In genomic region chr10:3933733-3934132, GRCh38 we compare ENCODE assay signal across 29 cellular contexts.
DNase-seq lines count a peak whose midpoint lies in the region; ATAC-seq and FAIRE-seq lines count a peak whose summit lies in the region.
"Had no signal": no experiment of that assay in that cellular context is flagged by ENCODE, and none has a peak within 500 bp of the region (broad histone marks: within the 10 kb centered on the region; RNA-seq: fewer than 3 reads in every experiment).

No MANE protein-coding gene starts in this region.

- H3K36me3 Mint-ChIP-seq in activated CD4-positive, alpha-beta T cell treated with anti-CD3 and anti-CD28 coated beads, Interleukin-2, amount 10 ng/mL, durations not matched to agents 24 days and 14 days (ENCODE audit: low read depth), result peaks cover 18% of the 10 kb centered on the region
- peaks cover 9% of the 10 kb centered on the region for H3K36me3 Mint-ChIP-seq in T-helper 17 cell (ENCODE audit: low read depth)
- H3K36me3 Mint-ChIP-seq in activated naive CD8-positive, alpha-beta T cell treated with anti-CD3 and anti-CD28 coated beads, Interleukin-2, amount 10 ng/mL, durations not matched to agents 7 days and 5 days, result peaks cover 39% of the 10 kb centered on the region
- H3K36me3 Mint-ChIP-seq: CD4-positive, CD25-positive, alpha-beta regulatory T cell; WTC11 had no signal

- no peak overlapping the region for H3K4me3 ChIP-seq in BLaER1
- H3K4me3 ChIP-seq: cardiac muscle cell, colonic mucosa, HAP-1, left ventricle myocardium inferior, right atrium auricular region, stomach, uterus had no signal

- peaks cover 66% of the 10 kb centered on the region for H3K4me1 Mint-ChIP-seq in activated CD4-positive, alpha-beta T cell treated with anti-CD3 and anti-CD28 coated beads, Interleukin-2, amount 10 ng/mL, durations not matched to agents 24 days and 14 days
- peaks cover 30% of the 10 kb centered on the region for H3K4me1 Mint-ChIP-seq in T-helper 17 cell
- H3K4me1 Mint-ChIP-seq in activated naive CD8-positive, alpha-beta T cell treated with anti-CD3 and anti-CD28 coated beads, Interleukin-2, amount 10 ng/mL, durations not matched to agents 7 days and 5 days, result peaks cover 55% of the 10 kb centered on the region

- no peaks in the 10 kb centered on the region for H4K20me1 ChIP-seq in BLaER1

- peak overlapping the region; percentile 16 for H3K4me3 Mint-ChIP-seq in activated CD4-positive, alpha-beta T cell treated with anti-CD3 and anti-CD28 coated beads, Interleukin-2, amount 10 ng/mL, durations not matched to agents 24 days and 14 days
- peak overlapping the region; percentile 93 for H3K4me3 Mint-ChIP-seq in T-helper 17 cell
- peak overlapping the region; percentile 2 for H3K4me3 Mint-ChIP-seq in activated naive CD8-positive, alpha-beta T cell treated with anti-CD3 and anti-CD28 coated beads, Interleukin-2, amount 10 ng/mL, durations not matched to agents 7 days and 5 days
- H3K4me3 Mint-ChIP-seq: WTC11 had no signal

- peaks cover 12% of the 10 kb centered on the region for H3K9me3 Mint-ChIP-seq in activated CD4-positive, alpha-beta T cell treated with anti-CD3 and anti-CD28 coated beads, Interleukin-2, amount 10 ng/mL, durations not matched to agents 24 days and 14 days
- peaks cover 4% of the 10 kb centered on the region for H3K9me3 Mint-ChIP-seq in activated naive CD8-positive, alpha-beta T cell treated with anti-CD3 and anti-CD28 coated beads, Interleukin-2, amount 10 ng/mL, durations not matched to agents 7 days and 5 days
- H3K9me3 Mint-ChIP-seq: CD4-positive, CD25-positive, alpha-beta regulatory T cell; WTC11 had no signal

- peak overlapping the region; percentile 77 for H3K4me2 ChIP-seq in BLaER1

- DNase-seq in activated CD4-positive, alpha-beta T cell treated with anti-CD3 and anti-CD28 coated beads, Interleukin-2, amount 10 ng/mL, durations not matched to agents 24 days and 14 days, result no peak
- DNase-seq in activated CD4-positive, alpha-beta T cell treated with anti-CD3 and anti-CD28 coated beads, Interleukin-2, amount 50 U/mL, for 4 hours, result no peak
- DNase-seq in T-helper 17 cell, result no peak
- DNase-seq in activated naive CD8-positive, alpha-beta T cell treated with anti-CD3 and anti-CD28 coated beads, Interleukin-2, amount 10 ng/mL, durations not matched to agents 7 days and 5 days, result no peak
- DNase-seq in frontal cortex (ENCODE audit: low spot score in 2 of 2), result no peak
- DNase-seq in DMS53 (lab: John Stamatoyannopoulos, UW), result no peak
- no peak for DNase-seq in hepatic stellate cell (ENCODE audit: low spot score)
- DNase-seq: colonic mucosa; DND-41; effector CD8-positive, alpha-beta T cell; GF-D8; islet precursor cell; left ventricle myocardium inferior; NCI-H1417; NCI-H2081; NCI-H226; NCI-H526 treated with DMSO at 0.1 percent for 48 hours; posterior cingulate gyrus; SHP77 treated with DMSO at 0.1 percent for 48 hours; stimulated activated CD4-positive, alpha-beta T cell treated with anti-CD3 and anti-CD28 coated beads, Interleukin-1b, Interleukin-23, amount 100 ng/mL, for 48 hours; stomach; uterus had no signal

- no peaks in the 10 kb centered on the region for H3K27me3 Mint-ChIP-seq in activated CD4-positive, alpha-beta T cell treated with anti-CD3 and anti-CD28 coated beads, Interleukin-2, amount 10 ng/mL, durations not matched to agents 24 days and 14 days
- H3K27me3 Mint-ChIP-seq in T-helper 17 cell, result no peaks in the 10 kb centered on the region
- no peaks in the 10 kb centered on the region for H3K27me3 Mint-ChIP-seq in activated naive CD8-positive, alpha-beta T cell treated with anti-CD3 and anti-CD28 coated beads, Interleukin-2, amount 10 ng/mL, durations not matched to agents 7 days and 5 days
- H3K27me3 Mint-ChIP-seq: CD4-positive, CD25-positive, alpha-beta regulatory T cell had no signal

- H3K9me3 ChIP-seq in BLaER1 (peaks cover 14% of the 10 kb centered on the region; the same call in 1 of the 2 replicates), T-helper 17 cell (ENCODE audit: control insufficient read depth, low read length, poor library complexity, severe bottlenecking) (no peaks in the 10 kb centered on the region)
- H3K9me3 ChIP-seq: colonic mucosa, HAP-1, left ventricle myocardium inferior, right atrium auricular region, stomach, uterus had no signal

- no peaks in the 10 kb centered on the region for H3K27me3 ChIP-seq in BLaER1
- H3K27me3 ChIP-seq: cardiac muscle cell, colonic mucosa, right atrium auricular region, stomach, uterus had no signal

- no peaks in the 10 kb centered on the region for H3K36me3 ChIP-seq in BLaER1
- H3K36me3 ChIP-seq: cardiac muscle cell, colonic mucosa, HAP-1, left ventricle myocardium inferior, right atrium auricular region, stomach, uterus had no signal

- intact Hi-C loops in activated CD4-positive, alpha-beta T cell treated with anti-CD3 and anti-CD28 coated beads, Interleukin-2, amount 10 ng/mL, durations not matched to agents 24 days and 14 days (cut with micrococcal nuclease), result loop anchor here (2.0 to 10.0 kb wide), 3 partner anchors 47 to 411 kb away; no protein-coding TSS in a partner anchor

- no peak overlapping the region for H3K27ac ChIP-seq in BLaER1
- H3K27ac ChIP-seq: cardiac muscle cell, colonic mucosa had no signal

- H3K4me1 ChIP-seq in BLaER1, result peaks cover 26% of the 10 kb centered on the region
- H3K4me1 ChIP-seq: colonic mucosa, HAP-1 had no signal

- no peak for ATAC-seq in T-helper 17 cell
- no peak for ATAC-seq in activated naive CD8-positive, alpha-beta T cell treated with anti-CD3 and anti-CD28 coated beads, Interleukin-2, amount 10 ng/mL, durations not matched to agents 7 days and 5 days (ENCODE audit: low read depth)
- ATAC-seq: WTC11 had no signal

- H3K9ac ChIP-seq in BLaER1, result no peak overlapping the region

- FAIRE-seq in frontal cortex (lab: Jason Lieb, UNC), result no peak
- FAIRE-seq: astrocyte had no signal

- H3K27ac Mint-ChIP-seq in activated CD4-positive, alpha-beta T cell treated with anti-CD3 and anti-CD28 coated beads, Interleukin-2, amount 10 ng/mL, durations not matched to agents 24 days and 14 days, result peak overlapping the region; percentile 88
- H3K27ac Mint-ChIP-seq in T-helper 17 cell, result peak overlapping the region; percentile 99
- peak overlapping the region; percentile 98 for H3K27ac Mint-ChIP-seq in activated naive CD8-positive, alpha-beta T cell treated with anti-CD3 and anti-CD28 coated beads, Interleukin-2, amount 10 ng/mL, durations not matched to agents 7 days and 5 days
- H3K27ac Mint-ChIP-seq: WTC11 had no signal

- POLR2A ChIA-PET in activated naive CD8-positive, alpha-beta T cell treated with anti-CD3 and anti-CD28 coated beads, Interleukin-2, amount 10 ng/mL, durations not matched to agents 7 days and 5 days (lab: Charles Lee), result interaction anchor here (1.0 to 3.6 kb wide), 8 partner anchors 11 to 196 kb away, joined by 3 to 61 read pairs (median 12); partner anchors contain the start of gene KLF6

Comparison
In these comparisons a context has a peak if more than half of its experiments do, and no peak if none do; other contexts are left out.
1. H3K4me3 Mint-ChIP-seq: peak in every context shown above with its lines; median percentile 93 in T-helper 17 cell; 16 in activated CD4-positive, alpha-beta T cell treated with anti-CD3 and anti-CD28 coated beads, Interleukin-2, amount 10 ng/mL, durations not matched to agents 24 days and 14 days; 2 in activated naive CD8-positive, alpha-beta T cell treated with anti-CD3 and anti-CD28 coated beads, Interleukin-2, amount 10 ng/mL, durations not matched to agents 7 days and 5 days.